In genomic region chr1:21453964-21454614, GRCh38 we compare ENCODE assay signal across 10 cellular contexts. TPM values are rescaled to one million over a fixed set of nuclear protein-coding genes. Genes with fewer than 3 reads are reported as not detected.
DNase-seq lines count a peak whose midpoint lies in the region; ATAC-seq, FAIRE-seq and TF ChIP-seq lines count a peak whose summit lies in the region.
"Not testable (repeated sequence)": the region's sequence is repeated elsewhere in the genome, so short reads cannot be mapped to it uniquely, and the experiment has no call there.
"Had no signal": no experiment of that assay in that cellular context is flagged by ENCODE, and none has a peak within 500 bp of the region (broad histone marks: within the 10 kb centered on the region; RNA-seq: fewer than 3 reads in every experiment).

No MANE protein-coding gene starts in this region.

- H3K36me3 Mint-ChIP-seq in T-helper 2 cell treated with Interferon-gamma antibody and Interleukin-4, amounts not matched to agents 5 μg/mL and 100 μg/mL, for 36 hours (ENCODE audit: low read depth): not testable (repeated sequence)

- POLR2A ChIA-PET in A549 (lab: Yijun Ruan, JAX); GM12878 (lab: Charles Lee): not testable (repeated sequence)

- H3K27ac ChIP-seq in A549; GM12878 (ENCODE audit: control insufficient read depth, insufficient read depth): not testable (repeated sequence)
- peak overlapping the region; percentile 73 for H3K27ac ChIP-seq in DND-41 (ENCODE audit: low read length)

- BruUV-seq in GM12878 (replicated peaks; lab: Mats Ljungman, UMichigan): not testable (repeated sequence)

- peak; percentile 7 to 24 for DNase-seq in A549 (ENCODE audit: low read depth in 1 of 2, low spot score in 1 of 2)
- DNase-seq in DND-41: peak; percentile 70
- peak; percentile 79 for DNase-seq in HT1080 (ENCODE audit: low read depth)
- peak; percentile 11 for DNase-seq in NOMO-1 treated with dmso at 0.1 percent for 144 hours (lab: John Stamatoyannopoulos, UW; ENCODE audit: unreplicated experiment)
- DNase-seq in T-helper 2 cell treated with Interferon-gamma antibody and Interleukin-4, amounts not matched to agents 5 μg/mL and 100 μg/mL, for 36 hours (ENCODE audit: low spot score); GM12878 (ENCODE audit: low read depth, low spot score): not testable (repeated sequence)
- peak; percentile 78 for DNase-seq in fibroblast of peridontal ligament (ENCODE audit: extremely low read depth)
- peak; percentile 14 to 72 for DNase-seq in lung microvascular endothelial cell (ENCODE audit: low read depth in 2 of 2)

- SMC1A ChIA-PET in GM12878 (lab: Charles Lee; ENCODE audit: uncharacterized antibody, unreplicated experiment): not testable (repeated sequence)

- not testable (repeated sequence) for TF ChIP-seq EP300 in A549 (IDR thresholded peaks at IDR 0.05); GM12878 (IDR thresholded peaks at IDR 0.05; ENCODE audit: borderline replicate concordance in 1 of 2, control insufficient read depth in 1 of 2, low read depth in 2 of 2, low read length in 2 of 2)

- not testable (repeated sequence) for H2AFZ ChIP-seq in DND-41 (ENCODE audit: low read depth, low read length); GM12878 (ENCODE audit: control insufficient read depth, low read depth, low read length)

- not testable (repeated sequence) for H4K20me1 ChIP-seq in DND-41 (ENCODE audit: insufficient read depth, low read length); GM12878 (ENCODE audit: control insufficient read depth, insufficient read depth)

- H3K27me3 Mint-ChIP-seq in T-helper 2 cell treated with Interferon-gamma antibody and Interleukin-4, amounts not matched to agents 5 μg/mL and 100 μg/mL, for 36 hours (ENCODE audit: low read depth): not testable (repeated sequence)

- FAIRE-seq in A549 (lab: Jason Lieb, UNC): not testable (repeated sequence)
- peak; percentile 70 for FAIRE-seq in GM12878 (lab: Jason Lieb, UNC)

- not testable (repeated sequence) for H3K79me2 ChIP-seq in DND-41 (ENCODE audit: insufficient read depth, low read length); GM12878 (ENCODE audit: control insufficient read depth, insufficient read depth, low read length)

- H3K27me3 ChIP-seq in DND-41 (ENCODE audit: insufficient read depth, low read length, poor library complexity); GM12878 (replicated peaks in 1 of 2; ENCODE audit: control insufficient read depth in 2 of 2, insufficient read depth in 2 of 2, low read length in 1 of 2): not testable (repeated sequence)

- not testable (repeated sequence) for H3K4me3 ChIP-seq in A549; DND-41 (ENCODE audit: low read depth in 1 of 2, low read length in 2 of 2); GM12878

- in situ Hi-C loops in GM12878 (cut with MboI): not testable (repeated sequence)

- WGBS in A549 (ENCODE audit: missing lambda C conversion rate): 72% methylated on average over 5 of the region's 5 CpGs
- WGBS in GM12878 (ENCODE audit: insufficient coverage, insufficient replicate concordance, low lambda C conversion rate, missing lambda C conversion rate): 37% methylated on average over 5 of the region's 5 CpGs

- TF ChIP-seq CTCF in A549 (IDR thresholded peaks at IDR 0.05); DND-41 (IDR thresholded peaks at IDR 0.05; ENCODE audit: borderline replicate concordance, extremely low read depth, low read length, poor library complexity, severe bottlenecking); GM12878 (IDR thresholded peaks at IDR 0.05 in 2 of 3, conservative IDR thresholded peaks at IDR 0.05 in 1 of 3; ENCODE audit: control insufficient read depth in 2 of 3, extremely low read depth in 1 of 3, insufficient read depth in 1 of 3, low read depth in 3 of 3, low read length in 3 of 3): not testable (repeated sequence)

- TF ChIP-seq POLR2A in A549 (IDR thresholded peaks at IDR 0.05; ENCODE audit: low read length); GM12878 (IDR thresholded peaks at IDR 0.05; ENCODE audit: low read depth, low read length): not testable (repeated sequence)

- peak overlapping the region; percentile 43 for H3K27ac Mint-ChIP-seq in T-helper 2 cell treated with Interferon-gamma antibody and Interleukin-4, amounts not matched to agents 5 μg/mL and 100 μg/mL, for 36 hours

- peak overlapping the region; percentile 19; the same call in 1 of the 3 replicates for H3K4me2 ChIP-seq in A549
- H3K4me2 ChIP-seq in DND-41 (ENCODE audit: insufficient read depth, low read length); GM12878 (ENCODE audit: control insufficient read depth, insufficient read depth): not testable (repeated sequence)

- H3K9me3 Mint-ChIP-seq in T-helper 2 cell treated with Interferon-gamma antibody and Interleukin-4, amounts not matched to agents 5 μg/mL and 100 μg/mL, for 36 hours: not testable (repeated sequence)

- RAD21 ChIA-PET in GM12878 (lab: Charles Lee; ENCODE audit: unreplicated experiment): not testable (repeated sequence)

- not testable (repeated sequence) for ATAC-seq in A549, GM12878
- ATAC-seq in DND-41 (ENCODE audit: insufficient read depth, low read depth): peak; percentile 99

- not testable (repeated sequence) for H3K9ac ChIP-seq in DND-41 (ENCODE audit: low read depth, low read length); GM12878 (ENCODE audit: control insufficient read depth, insufficient read depth, low read length)

- not testable (repeated sequence) for TF ChIP-seq RAD21 in A549 (conservative IDR thresholded peaks at IDR 0.05 in 1 of 2, IDR thresholded peaks at IDR 0.05 in 1 of 2); GM12878 (IDR thresholded peaks at IDR 0.05; ENCODE audit: insufficient read depth, low read depth, low read length)

- CTCF ChIA-PET in A549 (lab: Yijun Ruan, JAX): interaction anchor here (1.5 to 2.1 kb wide), 2 partner anchors 15 to 86 kb away, joined by 5 to 6 read pairs; no protein-coding TSS in a partner anchor
- CTCF ChIA-PET in GM12878 (lab: Yijun Ruan, JAX): not testable (repeated sequence)

- H3K4me1 ChIP-seq in A549; GM12878 (ENCODE audit: control insufficient read depth, insufficient read depth, low read length): not testable (repeated sequence)
- peaks cover 37% of the 10 kb centered on the region for H3K4me1 ChIP-seq in DND-41 (ENCODE audit: insufficient read depth, low read length)

- not testable (repeated sequence) for H3K36me3 ChIP-seq in DND-41 (ENCODE audit: insufficient read depth, low read length); GM12878 (ENCODE audit: control insufficient read depth in 2 of 2, insufficient read depth in 2 of 2, low read length in 1 of 2)

- not testable (repeated sequence) for H3K9me3 ChIP-seq in A549; DND-41 (ENCODE audit: insufficient read depth, low read length, severe bottlenecking); GM12878 (replicated peaks; ENCODE audit: control insufficient read depth, insufficient read depth, low read length)

- H3K4me3 Mint-ChIP-seq in T-helper 2 cell treated with Interferon-gamma antibody and Interleukin-4, amounts not matched to agents 5 μg/mL and 100 μg/mL, for 36 hours: not testable (repeated sequence)

- peaks cover 19% of the 10 kb centered on the region for H3K4me1 Mint-ChIP-seq in T-helper 2 cell treated with Interferon-gamma antibody and Interleukin-4, amounts not matched to agents 5 μg/mL and 100 μg/mL, for 36 hours (ENCODE audit: low read depth)

- intact Hi-C loops in GM12878 (cut with micrococcal nuclease; ENCODE audit: unreplicated experiment): not testable (repeated sequence)

RNA-seq across cellular contexts. Expression of gene NBPF3, which starts 14.2 kb away (rescaled TPM):
- 8.5 and 10.8 TPM in 2 replicates for polyA plus RNA-seq in A549 (2011; rRNA removed)
- 2.5 and 2.7 TPM in 2 replicates for polyA plus RNA-seq in A549 (2012; cell fraction: cytosol; rRNA removed)
- polyA plus RNA-seq in A549 (2012; cell fraction: nucleus; rRNA removed): 2.8 and 4.2 TPM in 2 replicates
- polyA plus RNA-seq in A549 (2017; fragmentation: RNase III; extraction: RNeasy Plus Mini Kit Qiagen cat#74134 plus additional on column Dnase treatment): 6.4 to 7.4 TPM (median 6.6 TPM) in 3 replicates
- polyA minus RNA-seq in A549 (2011; rRNA and poly(A)+ RNA removed): 11.2 and 11.4 TPM in 2 replicates
- total RNA-seq in HT1080 (2014; rRNA removed; shearing (Covaris generic)): 12.3 and 13.2 TPM in 2 replicates
- 7.9 and 8.4 TPM in 2 replicates for polyA plus RNA-seq in HT1080 (2015; cell fraction: cytosol; rRNA removed)
- polyA plus RNA-seq in HT1080 (2015; cell fraction: nucleus; rRNA removed): 9.6 and 10.0 TPM in 2 replicates
- total RNA-seq in GM12878 (2013; cell fraction: nucleolus; rRNA removed): 21.4 and 22.5 TPM in 2 replicates
- total RNA-seq in GM12878 (2014; rRNA removed): 2.8 and 3.6 TPM in 2 replicates
- total RNA-seq in GM12878 (2014; rRNA removed; fragmentation: Illumina TruSeq; extraction: Trizol): 3.4 and 4.1 TPM in 2 replicates
- 4.0 TPM in 2 replicates for total RNA-seq in GM12878 (2021)
- 2.0 TPM for polyA plus RNA-seq in GM12878 (2011; ENCODE audit: low read depth)
- 4.4 and 5.2 TPM in 2 replicates for polyA plus RNA-seq in GM12878 (2011; rRNA removed)
- 3.0 and 3.2 TPM in 2 replicates for polyA plus RNA-seq in GM12878 (2011; cell fraction: cytosol; rRNA removed)
- polyA plus RNA-seq in GM12878 (2011; cell fraction: nucleus; rRNA removed): 8.5 and 13.1 TPM in 2 replicates
- 1.6 and 2.8 TPM in 2 replicates for polyA plus RNA-seq in GM12878 (2012)
- polyA plus RNA-seq in GM12878 (2014; fragmentation: Illumina TruSeq; extraction: Trizol): 3.0 and 3.3 TPM in 2 replicates
- under 1 TPM; 0.56 to 0.66 TPM for polyA plus RNA-seq in GM12878 (2014; fragmentation: Nextera tagmentation; extraction: Ambion mirVana)
- polyA plus RNA-seq in GM12878 (2014; rRNA removed): 2.4 and 2.6 TPM in 2 replicates
- polyA plus RNA-seq in GM12878 (2016; fragmentation: Nextera tagmentation; extraction: Ambion mirVana): 1 to 10 TPM in 1 of 2 experiments, under 1 TPM in 1; 0.93 to 2.6 TPM
- polyA minus RNA-seq in GM12878 (2011; rRNA and poly(A)+ RNA removed): 6.4 and 6.7 TPM in 2 replicates
- polyA minus RNA-seq in GM12878 (2011; cell fraction: cytosol; rRNA and poly(A)+ RNA removed): 2.1 and 3.5 TPM in 2 replicates
- 4.2 and 6.6 TPM in 2 replicates for polyA minus RNA-seq in GM12878 (2011; cell fraction: nucleus; rRNA and poly(A)+ RNA removed)
- total RNA-seq in lung microvascular endothelial cell: 0.40 and 2.4 TPM in 2 replicates

RNA-seq across cellular contexts. Expression of gene ALPL, which starts 55.1 kb away (rescaled TPM):
- polyA plus RNA-seq in A549 (2011; rRNA removed): 0.06 and 0.19 TPM in 2 replicates
- 0.32 and 0.36 TPM in 2 replicates for polyA plus RNA-seq in A549 (2012; cell fraction: cytosol; rRNA removed)
- polyA plus RNA-seq in A549 (2012; cell fraction: nucleus; rRNA removed): 0.17 and 0.28 TPM in 2 replicates
- polyA plus RNA-seq in A549 (2017; fragmentation: RNase III; extraction: RNeasy Plus Mini Kit Qiagen cat#74134 plus additional on column Dnase treatment): 0.13 to 0.31 TPM (median 0.14 TPM) in 3 replicates
- polyA minus RNA-seq in A549 (2011; rRNA and poly(A)+ RNA removed): 0.68 TPM in 1 of 2 replicates, not detected in the other
- total RNA-seq in HT1080 (2014; rRNA removed; shearing (Covaris generic)): not detected in 2 replicates
- not detected in 2 replicates for polyA plus RNA-seq in HT1080 (2015; cell fraction: cytosol; rRNA removed)
- polyA plus RNA-seq in HT1080 (2015; cell fraction: nucleus; rRNA removed): not detected in 2 replicates
- total RNA-seq in GM12878 (2013; cell fraction: nucleolus; rRNA removed): not detected in 2 replicates
- 0.05 and 0.40 TPM in 2 replicates for total RNA-seq in GM12878 (2014; rRNA removed)
- not detected in 2 replicates for total RNA-seq in GM12878 (2014; rRNA removed; fragmentation: Illumina TruSeq; extraction: Trizol)
- total RNA-seq in GM12878 (2021): 0.24 and 0.49 TPM in 2 replicates
- not detected for polyA plus RNA-seq in GM12878 (2011; ENCODE audit: low read depth)
- polyA plus RNA-seq in GM12878 (2011; rRNA removed): 0.30 and 0.43 TPM in 2 replicates
- 0.48 and 0.49 TPM in 2 replicates for polyA plus RNA-seq in GM12878 (2011; cell fraction: cytosol; rRNA removed)
- 0.45 and 1.1 TPM in 2 replicates for polyA plus RNA-seq in GM12878 (2011; cell fraction: nucleus; rRNA removed)
- polyA plus RNA-seq in GM12878 (2012): 0.08 TPM in 1 of 2 replicates, not detected in the other
- polyA plus RNA-seq in GM12878 (2014; fragmentation: Illumina TruSeq; extraction: Trizol): 0.19 TPM in 1 of 2 replicates, not detected in the other
- polyA plus RNA-seq in GM12878 (2014; fragmentation: Nextera tagmentation; extraction: Ambion mirVana): under 1 TPM in 1 of 2 experiments, not detected in 1; 0.07 TPM
- polyA plus RNA-seq in GM12878 (2014; rRNA removed): 0.10 and 0.22 TPM in 2 replicates
- polyA plus RNA-seq in GM12878 (2016; fragmentation: Nextera tagmentation; extraction: Ambion mirVana): under 1 TPM; 0.20 to 0.59 TPM
- polyA minus RNA-seq in GM12878 (2011; rRNA and poly(A)+ RNA removed): 0.46 and 1.1 TPM in 2 replicates
- polyA minus RNA-seq in GM12878 (2011; cell fraction: cytosol; rRNA and poly(A)+ RNA removed): not detected in 2 replicates
- polyA minus RNA-seq in GM12878 (2011; cell fraction: nucleus; rRNA and poly(A)+ RNA removed): not detected in 2 replicates
- 0.22 TPM in 1 of 2 replicates, not detected in the other for total RNA-seq in lung microvascular endothelial cell
- total RNA-seq: activated CD4-positive, alpha-beta T cell treated with anti-CD3 and anti-CD28 coated beads, Interleukin-2, amount 10 ng/mL, durations not matched to agents 7 days and 5 days; OCI-LY7 had no signal
